Comparison of ENCODE assay signal across 14 cellular contexts in genomic region chr12:83818888-83819287, GRCh38.
A peak's percentile ranks its signal among the peaks of the same experiment; 100 is the strongest.
DNase-seq lines count a peak whose midpoint lies in the region; ATAC-seq and TF ChIP-seq lines count a peak whose summit lies in the region.
"Had no signal": no experiment of that assay in that cellular context is flagged by ENCODE, and none has a peak within 500 bp of the region (broad histone marks: within the 10 kb centered on the region; RNA-seq: fewer than 3 reads in every experiment).

No MANE protein-coding gene starts in this region.

- peaks cover 37% of the 10 kb centered on the region for H3K4me1 Mint-ChIP-seq in mesothelial cell of epicardium
- H3K4me1 Mint-ChIP-seq in WTC11 = peaks cover 3% of the 10 kb centered on the region

- peaks cover 3% of the 10 kb centered on the region for H3K36me3 Mint-ChIP-seq in mesothelial cell of epicardium
- H3K36me3 Mint-ChIP-seq in WTC11 = peaks cover 2% of the 10 kb centered on the region

- CTCF ChIA-PET in WTC11 (lab: Charles Lee) = no interaction called here

- no peak overlapping the region for H3K27ac ChIP-seq in epithelial cell of prostate
- H3K27ac ChIP-seq: C4-2B, right lobe of liver, SK-N-MC, stomach had no signal

- TF ChIP-seq CTCF in mesothelial cell of epicardium (IDR thresholded peaks at IDR 0.05; ENCODE audit: unreplicated experiment) = no peak
- TF ChIP-seq CTCF in WTC11 (IDR thresholded peaks at IDR 0.05) = no peak

- H3K4me3 Mint-ChIP-seq in mesothelial cell of epicardium = no peak overlapping the region
- H3K4me3 Mint-ChIP-seq in WTC11 = no peak overlapping the region
- H3K4me3 Mint-ChIP-seq: dendritic cell treated with granulocyte-macrophage colony-stimulating factor and Interleukin-4, amounts not matched to agents 40 ng/mL and 50 ng/mL, for 4 days had no signal

- peak; percentile 72 for DNase-seq in DMS53 (lab: John Stamatoyannopoulos, UW)
- peak; percentile 9 for DNase-seq in NCI-H460 (ENCODE audit: extremely low read depth, low read depth)
- DNase-seq in epithelial cell of prostate (ENCODE audit: low read depth, low spot score) = peak; percentile 54
- DNase-seq in mesothelial cell of epicardium (ENCODE audit: low spot score in 2 of 2, unreplicated experiment in 2 of 2) = no peak
- DNase-seq in posterior cingulate gyrus = no peak
- DNase-seq in H4 (ENCODE audit: low spot score) = no peak
- DNase-seq in hypothalamus (lab: John Stamatoyannopoulos, UW) = no peak
- DNase-seq in WTC11 (ENCODE audit: low spot score) = no peak
- DNase-seq: NCI-H2081 treated with DMSO at 0.1 percent for 48 hours, right lobe of liver, stomach had no signal

- ATAC-seq in WTC11 = no peak

- no peaks in the 10 kb centered on the region for H3K27me3 Mint-ChIP-seq in mesothelial cell of epicardium (ENCODE audit: low read depth)
- no peaks in the 10 kb centered on the region; the same call in 1 of the 2 replicates for H3K27me3 Mint-ChIP-seq in WTC11 (ENCODE audit: low read depth)
- H3K27me3 Mint-ChIP-seq: dendritic cell treated with granulocyte-macrophage colony-stimulating factor and Interleukin-4, amounts not matched to agents 40 ng/mL and 50 ng/mL, for 4 days had no signal

- H3K27ac Mint-ChIP-seq in mesothelial cell of epicardium = peak overlapping the region; percentile 51
- H3K27ac Mint-ChIP-seq in WTC11 = no peak overlapping the region
- H3K27ac Mint-ChIP-seq: dendritic cell treated with granulocyte-macrophage colony-stimulating factor and Interleukin-4, amounts not matched to agents 40 ng/mL and 50 ng/mL, for 4 days had no signal

- POLR2A ChIA-PET in WTC11 (lab: Charles Lee) = no interaction called here

- H3K9me3 Mint-ChIP-seq in mesothelial cell of epicardium (peaks cover 3% of the 10 kb centered on the region), WTC11 (peaks cover 3% of the 10 kb centered on the region)
- H3K9me3 Mint-ChIP-seq: dendritic cell treated with granulocyte-macrophage colony-stimulating factor and Interleukin-4, amounts not matched to agents 40 ng/mL and 50 ng/mL, for 4 days had no signal

- intact Hi-C loops in posterior cingulate gyrus (cut with DNase I) = no loop called here

TF ChIP-seq in WTC11, 78 proteins besides CTCF, POLR2A, EP300 and RAD21:
- TF ChIP-seq STAT6 (CRISPR knock-in tag; conservative IDR thresholded peaks at IDR 0.05; ENCODE audit: low read depth) (no peak), ETV6 (CRISPR knock-in tag; IDR thresholded peaks at IDR 0.05) (no peak), TCF7 (CRISPR knock-in tag; IDR thresholded peaks at IDR 0.05; ENCODE audit: low read depth) (no peak), ATF2 (CRISPR knock-in tag; IDR thresholded peaks at IDR 0.05; ENCODE audit: borderline replicate concordance, low read depth) (no peak), CREB1 (CRISPR knock-in tag; IDR thresholded peaks at IDR 0.05) (no peak), ZNF671 (CRISPR knock-in tag; IDR thresholded peaks at IDR 0.05) (no peak), ZBTB43 (CRISPR knock-in tag; IDR thresholded peaks at IDR 0.05) (no peak), KAT7 (CRISPR knock-in tag; IDR thresholded peaks at IDR 0.05; ENCODE audit: borderline replicate concordance) (no peak), USF2 (CRISPR knock-in tag; IDR thresholded peaks at IDR 0.05) (no peak), ZNF263 (CRISPR knock-in tag; IDR thresholded peaks at IDR 0.05; ENCODE audit: low read depth) (no peak), ARID4B (CRISPR knock-in tag; IDR thresholded peaks at IDR 0.05; ENCODE audit: borderline replicate concordance) (no peak), NFATC4 (CRISPR knock-in tag; IDR thresholded peaks at IDR 0.05) (no peak), MXD4 (CRISPR knock-in tag; IDR thresholded peaks at IDR 0.05; ENCODE audit: borderline replicate concordance) (no peak), ELF4 (CRISPR knock-in tag; IDR thresholded peaks at IDR 0.05; ENCODE audit: low read depth) (no peak), TEAD4 (CRISPR knock-in tag; IDR thresholded peaks at IDR 0.05) (no peak), GRHL2 (CRISPR knock-in tag; IDR thresholded peaks at IDR 0.05; ENCODE audit: insufficient replicate concordance, severe bottlenecking) (no peak), NR3C1 (CRISPR knock-in tag; conservative IDR thresholded peaks at IDR 0.05; ENCODE audit: low read depth) (no peak), FOXP1 (CRISPR knock-in tag; IDR thresholded peaks at IDR 0.05; ENCODE audit: borderline replicate concordance) (no peak), FOXK1 (CRISPR knock-in tag; IDR thresholded peaks at IDR 0.05) (no peak), FOXJ3 (CRISPR knock-in tag; IDR thresholded peaks at IDR 0.05; ENCODE audit: borderline replicate concordance) (no peak)

Comparison
In these comparisons a context has a peak if more than half of its experiments do, and no peak if none do; other contexts are left out.
1. DNase-seq: peak in DMS53 (single experiment), NCI-H460 (single experiment) and epithelial cell of prostate (single experiment); none in mesothelial cell of epicardium (0 of 2), posterior cingulate gyrus (0 of 10), H4 (single experiment), hypothalamus (0 of 51) and WTC11 (single experiment).